In genomic region chr22:47191630-47192105, GRCh38 we compare ENCODE assay signal across 1 cellular context.
TF ChIP-seq lines count a peak whose summit lies in the region.

No MANE protein-coding gene starts in this region.

TF ChIP-seq in HepG2, 621 proteins besides CTCF, POLR2A, EP300 and RAD21 (continued from another document):
- no peak for TF ChIP-seq DDIT3 (CRISPR knock-in tag; IDR thresholded peaks at IDR 0.05)
- TF ChIP-seq, protein P1, sequence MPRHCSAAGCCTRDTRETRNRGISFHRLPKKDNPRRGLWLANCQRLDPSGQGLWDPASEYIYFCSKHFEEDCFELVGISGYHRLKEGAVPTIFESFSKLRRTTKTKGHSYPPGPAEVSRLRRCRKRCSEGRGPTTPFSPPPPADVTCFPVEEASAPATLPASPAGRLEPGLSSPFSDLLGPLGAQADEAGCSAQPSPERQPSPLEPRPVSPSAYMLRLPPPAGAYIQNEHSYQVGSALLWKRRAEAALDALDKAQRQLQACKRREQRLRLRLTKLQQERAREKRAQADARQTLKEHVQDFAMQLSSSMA (CRISPR knock-in tag; IDR thresholded peaks at IDR 0.05): no peak
- peak; percentile 36 for TF ChIP-seq HNRNPK (IDR thresholded peaks at IDR 0.05; ENCODE audit: low read depth, low read length, poor library complexity, severe bottlenecking)
